ENCODE assay signal across 8 cellular contexts in the genomic region with DNA sequence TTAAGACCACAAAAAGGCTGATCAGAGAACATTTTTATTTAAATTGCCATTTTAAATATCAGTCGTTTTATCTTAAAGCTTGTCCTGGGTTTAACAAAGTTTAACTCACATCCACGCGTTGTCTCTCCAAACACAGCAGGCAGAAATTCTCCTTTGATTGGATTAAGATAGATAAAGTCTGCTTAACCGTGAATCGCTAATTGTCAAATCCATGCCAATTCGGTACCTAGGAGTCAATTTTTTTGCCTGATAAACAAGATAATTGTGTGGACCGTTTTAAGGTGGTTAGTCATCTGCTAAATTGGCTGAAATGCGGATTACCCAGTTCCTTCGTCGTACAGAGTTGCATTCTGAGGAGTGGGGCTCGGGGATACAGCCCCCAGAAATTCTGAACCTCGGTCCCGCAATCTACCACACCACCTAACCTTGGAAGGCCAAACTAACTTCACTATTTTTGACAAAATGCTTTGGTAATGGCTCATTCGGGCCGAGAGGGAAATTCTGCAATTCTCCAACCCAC. TPM values are rescaled to one million over a fixed set of nuclear protein-coding genes. Genes with fewer than 3 reads are reported as not detected.
DNase-seq lines count a peak whose midpoint lies in the region; ATAC-seq and TF ChIP-seq lines count a peak whose summit lies in the region.

No MANE protein-coding gene starts in this region.

- peaks cover 41% of the 10 kb centered on the region for H3K4me1 ChIP-seq in left ventricle myocardium inferior

- intact Hi-C loops in left ventricle myocardium inferior (cut with micrococcal nuclease) = no loop called here

- TF ChIP-seq CTCF in WERI-Rb-1 (IDR thresholded peaks at IDR 0.05; ENCODE audit: low read depth, low read length) (no peak), left ventricle myocardium inferior (IDR thresholded peaks at IDR 0.05; ENCODE audit: borderline replicate concordance) (no peak)

- DNase-seq in NCI-H1436 (lab: John Stamatoyannopoulos, UW) (peak; percentile 3), NCI-H1436 treated with DMSO at 0.1 percent for 48 hours (lab: John Stamatoyannopoulos, UW) (no peak), WERI-Rb-1 (no peak), left ventricle myocardium inferior (no peak), RPMI8226 (no peak), COLO829 (ENCODE audit: low spot score) (no peak)

- peaks cover 38% of the 10 kb centered on the region for H3K36me3 ChIP-seq in WERI-Rb-1
- H3K36me3 ChIP-seq in left ventricle myocardium inferior = peaks cover 27% of the 10 kb centered on the region

- peak overlapping the region; percentile 91 for H3K27ac ChIP-seq in WERI-Rb-1
- peak overlapping the region; percentile 91 for H3K27ac ChIP-seq in left ventricle myocardium inferior (replicated peaks)
- peak overlapping the region; percentile 88 to 100 (median 97) for H3K27ac ChIP-seq in skin epidermis

- H3K27me3 ChIP-seq in WERI-Rb-1 (ENCODE audit: insufficient read depth, low read depth, severe bottlenecking) (no peaks in the 10 kb centered on the region), left ventricle myocardium inferior (ENCODE audit: low read depth) (no peaks in the 10 kb centered on the region)

- H3K4me3 ChIP-seq in WERI-Rb-1 (ENCODE audit: low read depth, low read length) (peak overlapping the region; percentile 98), left ventricle myocardium inferior (peak overlapping the region; percentile 93), skin epidermis (peak overlapping the region; percentile 74 to 100 (median 89))

- ATAC-seq in GM19467 (IDR thresholded peaks at IDR 0.05; ENCODE audit: unreplicated experiment) = no peak

- H3K9me3 ChIP-seq in WERI-Rb-1 (ENCODE audit: severe bottlenecking) (no peaks in the 10 kb centered on the region), left ventricle myocardium inferior (replicated peaks) (no peaks in the 10 kb centered on the region)

RNA-seq across cellular contexts. Expression of a gene that starts 0.6 kb away (rescaled TPM):
- 386 TPM for total RNA-seq in left ventricle myocardium inferior

RNA-seq across cellular contexts. Expression of a gene that starts 49.0 kb away (rescaled TPM):
- total RNA-seq in left ventricle myocardium inferior = 0.19 TPM
